ENCODE assay signal across 8 cellular contexts in genomic region chr5:150081541-150082283, GRCh38. TPM values are rescaled to one million over a fixed set of nuclear protein-coding genes. Genes with fewer than 3 reads are reported as not detected.
A peak's percentile ranks its signal among the peaks of the same experiment; 100 is the strongest.
DNase-seq lines count a peak whose midpoint lies in the region; ATAC-seq and TF ChIP-seq lines count a peak whose summit lies in the region.

No MANE protein-coding gene starts in this region.

- peak overlapping the region; percentile 50 for H2BK15ac ChIP-seq in mesenchymal stem cell (ENCODE audit: low read depth, poor library complexity, severe bottlenecking)

- no peaks in the 10 kb centered on the region for H3K79me1 ChIP-seq in mesenchymal stem cell (replicated peaks; ENCODE audit: low read length, poor library complexity, severe bottlenecking)

- ATAC-seq in GM19397 (IDR thresholded peaks at IDR 0.05; ENCODE audit: unreplicated experiment) (peak; percentile 79), HG03175 (IDR thresholded peaks at IDR 0.05; ENCODE audit: unreplicated experiment) (peak; percentile 71)
- peak; percentile 54 for ATAC-seq in activated naive CD8-positive, alpha-beta T cell treated with anti-CD3 and anti-CD28 coated beads, Interleukin-2, amount 50 U/mL, for 24 hours
- ATAC-seq in activated CD4-positive, alpha-beta T cell treated with anti-CD3 and anti-CD28 coated beads for 36 hours, result no peak

- no peaks in the 10 kb centered on the region for H3K36me3 Mint-ChIP-seq in activated naive CD8-positive, alpha-beta T cell treated with anti-CD3 and anti-CD28 coated beads, Interleukin-2, amount 50 U/mL, for 24 hours (ENCODE audit: low read depth)
- H3K36me3 Mint-ChIP-seq in activated CD4-positive, alpha-beta T cell treated with anti-CD3 and anti-CD28 coated beads for 36 hours (ENCODE audit: low read depth), result no peaks in the 10 kb centered on the region
- no peaks in the 10 kb centered on the region for H3K36me3 Mint-ChIP-seq in progenitor cell of endocrine pancreas (ENCODE audit: insufficient read depth)

- H3K23ac ChIP-seq in mesenchymal stem cell (ENCODE audit: low read length in 2 of 2), result peak overlapping the region in 1 of 2 experiments; percentile 9

- H3K9me3 Mint-ChIP-seq in activated naive CD8-positive, alpha-beta T cell treated with anti-CD3 and anti-CD28 coated beads, Interleukin-2, amount 50 U/mL, for 24 hours, result no peaks in the 10 kb centered on the region
- no peaks in the 10 kb centered on the region for H3K9me3 Mint-ChIP-seq in activated CD4-positive, alpha-beta T cell treated with anti-CD3 and anti-CD28 coated beads for 36 hours (ENCODE audit: low read depth)
- H3K9me3 Mint-ChIP-seq in progenitor cell of endocrine pancreas (ENCODE audit: low read depth), result no peaks in the 10 kb centered on the region

- H4K8ac ChIP-seq in mesenchymal stem cell (ENCODE audit: low read length), result no peak overlapping the region

- no peak overlapping the region for H2BK120ac ChIP-seq in mesenchymal stem cell (ENCODE audit: low read depth, low read length)

- H3K36me3 ChIP-seq in mesenchymal stem cell (ENCODE audit: control insufficient read depth in 1 of 2, insufficient read depth in 2 of 2, low read depth in 1 of 2, low read length in 2 of 2), result no peaks in the 10 kb centered on the region

- no peak overlapping the region for H3K4ac ChIP-seq in mesenchymal stem cell (ENCODE audit: low read depth in 1 of 2, low read length in 2 of 2)

- peaks cover 6% of the 10 kb centered on the region for H3K4me1 ChIP-seq in mesenchymal stem cell (ENCODE audit: control insufficient read depth, insufficient read depth, low read depth, low read length)

- H3K9ac ChIP-seq in mesenchymal stem cell (ENCODE audit: low read length), result no peak overlapping the region

- H3K18ac ChIP-seq in mesenchymal stem cell (ENCODE audit: low read depth in 1 of 2, low read length in 2 of 2), result no peak overlapping the region

- H3K4me3 ChIP-seq in mesenchymal stem cell (ENCODE audit: insufficient read depth in 1 of 2, low read depth in 1 of 2, low read length in 2 of 2), result no peak overlapping the region

- no peak for TF ChIP-seq CTCF in progenitor cell of endocrine pancreas (IDR thresholded peaks at IDR 0.05; ENCODE audit: unreplicated experiment)

- no peaks in the 10 kb centered on the region for H3K9me3 ChIP-seq in mesenchymal stem cell (ENCODE audit: control insufficient read depth, low read length)

- intact Hi-C loops in activated CD4-positive, alpha-beta T cell treated with anti-CD3 and anti-CD28 coated beads for 36 hours (cut with DNase I, micrococcal nuclease), result no loop called here

- no peak overlapping the region for H4K91ac ChIP-seq in mesenchymal stem cell (ENCODE audit: low read length)

- H2BK12ac ChIP-seq in mesenchymal stem cell (ENCODE audit: low read length in 2 of 2), result peak overlapping the region in 1 of 2 experiments; percentile 2

- POLR2A ChIA-PET in activated CD4-positive, alpha-beta T cell treated with anti-CD3 and anti-CD28 coated beads for 36 hours (lab: Charles Lee), result interaction anchor here (0.6 kb wide), 1 partner anchor 53 kb away, joined by 3 read pairs; no protein-coding TSS in a partner anchor

- DNase-seq in activated naive CD8-positive, alpha-beta T cell treated with anti-CD3 and anti-CD28 coated beads, Interleukin-2, amount 50 U/mL, for 24 hours, result peak; percentile 31
- DNase-seq in mesenchymal stem cell, result no peak
- DNase-seq in kidney glomerular epithelial cell (lab: John Stamatoyannopoulos, UW), result no peak
- DNase-seq in activated CD4-positive, alpha-beta T cell treated with anti-CD3 and anti-CD28 coated beads for 36 hours, result no peak
- no peak for DNase-seq in progenitor cell of endocrine pancreas (ENCODE audit: low spot score, unreplicated experiment)
- no peak for DNase-seq in LoVo (ENCODE audit: low spot score)

- H2AFZ ChIP-seq in mesenchymal stem cell (ENCODE audit: low read depth, low read length), result no peak overlapping the region

- H3K4me1 Mint-ChIP-seq in activated naive CD8-positive, alpha-beta T cell treated with anti-CD3 and anti-CD28 coated beads, Interleukin-2, amount 50 U/mL, for 24 hours, result peaks cover 15% of the 10 kb centered on the region
- H3K4me1 Mint-ChIP-seq in activated CD4-positive, alpha-beta T cell treated with anti-CD3 and anti-CD28 coated beads for 36 hours, result peaks cover 5% of the 10 kb centered on the region
- H3K4me1 Mint-ChIP-seq in progenitor cell of endocrine pancreas (ENCODE audit: low read depth), result peaks cover 5% of the 10 kb centered on the region

- no peak overlapping the region for H3K27ac Mint-ChIP-seq in activated naive CD8-positive, alpha-beta T cell treated with anti-CD3 and anti-CD28 coated beads, Interleukin-2, amount 50 U/mL, for 24 hours
- no peak overlapping the region for H3K27ac Mint-ChIP-seq in activated CD4-positive, alpha-beta T cell treated with anti-CD3 and anti-CD28 coated beads for 36 hours
- H3K27ac Mint-ChIP-seq in progenitor cell of endocrine pancreas, result no peak overlapping the region

- H2AK5ac ChIP-seq in mesenchymal stem cell (ENCODE audit: low read length, severe bottlenecking), result no peak overlapping the region

- H3K27me3 Mint-ChIP-seq in activated naive CD8-positive, alpha-beta T cell treated with anti-CD3 and anti-CD28 coated beads, Interleukin-2, amount 50 U/mL, for 24 hours, result peaks cover 22% of the 10 kb centered on the region
- H3K27me3 Mint-ChIP-seq in activated CD4-positive, alpha-beta T cell treated with anti-CD3 and anti-CD28 coated beads for 36 hours, result peaks cover 29% of the 10 kb centered on the region
- H3K27me3 Mint-ChIP-seq in progenitor cell of endocrine pancreas, result peaks cover 34% of the 10 kb centered on the region

- no peak overlapping the region for H3K27ac ChIP-seq in mesenchymal stem cell (ENCODE audit: low read length, poor library complexity, severe bottlenecking)

- H3K27me3 ChIP-seq in mesenchymal stem cell (ENCODE audit: control insufficient read depth in 1 of 2, insufficient read depth in 1 of 2, low read length in 2 of 2), result peaks cover 0 to 23% of the 10 kb centered on the region in 2 experiments

- no peak overlapping the region for H2BK5ac ChIP-seq in mesenchymal stem cell (ENCODE audit: low read depth, low read length, poor library complexity, severe bottlenecking)

- H3K14ac ChIP-seq in mesenchymal stem cell (ENCODE audit: low read length in 2 of 2), result no peak overlapping the region

- CTCF ChIA-PET in activated CD4-positive, alpha-beta T cell treated with anti-CD3 and anti-CD28 coated beads for 36 hours (lab: Charles Lee), result no interaction called here

- no peak overlapping the region for H3K4me3 Mint-ChIP-seq in activated naive CD8-positive, alpha-beta T cell treated with anti-CD3 and anti-CD28 coated beads, Interleukin-2, amount 50 U/mL, for 24 hours
- no peak overlapping the region for H3K4me3 Mint-ChIP-seq in activated CD4-positive, alpha-beta T cell treated with anti-CD3 and anti-CD28 coated beads for 36 hours
- no peak overlapping the region for H3K4me3 Mint-ChIP-seq in progenitor cell of endocrine pancreas (ENCODE audit: low read depth)

- H3K4me2 ChIP-seq in mesenchymal stem cell (ENCODE audit: low read length, poor library complexity, severe bottlenecking), result no peak overlapping the region

- WGBS in mesenchymal stem cell, result 40% methylated on average over 13 of the region's 15 CpGs

RNA-seq across cellular contexts. Expression of gene CSF1R, which starts 4.6 kb away (rescaled TPM):
- polyA plus RNA-seq in mesenchymal stem cell (2013, experiment 1 of 2), result 0.06 TPM
- polyA plus RNA-seq in mesenchymal stem cell (2013, experiment 2 of 2), result 0.12 TPM
- total RNA-seq in activated CD4-positive, alpha-beta T cell treated with anti-CD3 and anti-CD28 coated beads for 36 hours, result under 1 TPM; 0.41 to 0.76 TPM
- not detected in 2 replicates for total RNA-seq in progenitor cell of endocrine pancreas
